Comparison of ENCODE assay signal across 8 cellular contexts in the genomic region with DNA sequence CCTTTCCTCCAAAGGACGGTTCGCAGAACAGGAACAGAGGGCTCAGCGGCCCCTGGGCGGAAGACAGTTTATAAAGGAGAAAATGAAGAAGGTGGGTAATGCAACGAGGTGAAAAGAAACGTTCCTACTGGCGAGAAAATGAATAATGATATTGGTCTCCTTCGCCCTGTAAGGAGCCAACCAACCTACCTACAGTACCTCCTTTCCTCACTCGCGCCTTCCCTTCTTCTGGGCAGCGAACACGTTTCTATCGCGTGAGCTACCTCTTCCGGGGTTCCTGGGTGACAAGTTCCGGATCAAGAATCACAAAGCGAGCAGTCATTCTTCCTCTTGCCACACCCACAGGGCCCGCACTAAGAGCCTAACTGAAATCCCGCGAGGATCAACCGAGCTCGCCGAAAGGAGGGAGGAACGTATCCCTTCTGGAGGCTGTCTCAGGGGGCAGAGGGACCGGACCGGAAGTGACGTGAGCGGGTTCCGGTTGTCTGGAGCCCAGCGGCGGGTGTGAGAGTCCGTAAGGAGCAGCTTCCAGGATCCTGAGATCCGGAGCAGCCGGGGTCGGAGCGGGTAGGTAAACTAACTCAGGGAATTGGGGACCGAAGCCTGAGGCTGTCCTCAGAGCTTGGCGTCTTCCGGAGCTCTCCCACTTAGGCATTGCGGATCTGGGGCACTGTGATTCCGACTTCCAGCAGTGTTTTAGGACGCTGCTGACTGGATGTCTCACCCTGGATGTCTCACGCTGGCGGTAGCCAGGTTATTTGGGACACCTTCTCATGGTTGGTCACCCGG. TPM values are rescaled to one million over a fixed set of nuclear protein-coding genes. Genes with fewer than 3 reads are reported as not detected.
DNase-seq lines count a peak whose midpoint lies in the region; ATAC-seq, FAIRE-seq and TF ChIP-seq lines count a peak whose summit lies in the region.

Gene PTRH2 (minus strand): TSS at position 249 of the 789 bp plus-strand sequence. CDS start 9,452 bp downstream, outside the sequence.
Gene VMP1 (plus strand): TSS at position 473 of the 789 bp plus-strand sequence. CDS start 23,793 bp downstream, outside the sequence.

- H3K27ac ChIP-seq in adrenal gland (peak within 1 kb of the TSS; percentile 89 to 100 (median 92)), heart left ventricle (peak within 1 kb of the TSS; percentile 63 to 96 (median 91)), upper lobe of left lung (peak within 1 kb of the TSS; percentile 87 to 97 (median 92))

- DNase-seq in GM12892 (ENCODE audit: insufficient read length) (peak; percentile 88), NCI-H146 (lab: John Stamatoyannopoulos, UW) (peak; percentile 99), T-helper 1 cell (peak; percentile 85 to 98 (median 89)), adrenal gland (peak; percentile 97 to 99 (median 99)), heart left ventricle (peak; percentile 97 to 99 (median 98)), posterior cingulate gyrus (peak; percentile 97 to 100 (median 99)), upper lobe of left lung (peak; percentile 92 to 99)

- WGBS in adrenal gland, 4 donors, result 0% methylated on average over 24 to 45 of the region's 45 CpGs
- 0 to 1% (median 0%) methylated on average over 36 to 45 of the region's 45 CpGs for WGBS in heart left ventricle, 4 donors
- 0 to 1% methylated on average over 24 to 32 of the region's 45 CpGs for WGBS in upper lobe of left lung, 2 donors

- H3K4me1 ChIP-seq in adrenal gland (replicated peaks in 1 of 2) (peaks cover 16 to 55% of the 10 kb centered on the region in 2 donors), heart left ventricle (peaks cover 4 to 76% (median 30%) of the 10 kb centered on the region in 12 donors), upper lobe of left lung (peaks cover 37 to 59% (median 44%) of the 10 kb centered on the region in 4 donors)

- H3K36me3 ChIP-seq in adrenal gland (replicated peaks in 1 of 2) (no peaks in the 10 kb centered on the region), heart left ventricle (peaks cover 0 to 23% (median 3%) of the 10 kb centered on the region in 9 donors), upper lobe of left lung (peaks cover 0 to 8% (median 0%) of the 10 kb centered on the region in 4 donors)

- peak; percentile 93 for FAIRE-seq in GM12892 (lab: Jason Lieb, UNC)

- TF ChIP-seq EP300 in upper lobe of left lung (IDR thresholded peaks at IDR 0.05), result peak in 1 of 4 donors; percentile 39

- H3K4me3 ChIP-seq in adrenal gland (peak within 1 kb of the TSS; percentile 46 to 90 (median 76)), heart left ventricle (peak within 1 kb of the TSS; percentile 50 to 93 (median 79)), upper lobe of left lung (peak within 1 kb of the TSS; percentile 59 to 94 (median 69))

- TF ChIP-seq CTCF in adrenal gland (IDR thresholded peaks at IDR 0.05) (peak in 1 of 6 experiments; percentile 11), heart left ventricle (IDR thresholded peaks at IDR 0.05) (no peak), upper lobe of left lung (IDR thresholded peaks at IDR 0.05) (peak in 1 of 6 experiments; percentile 8)

- H3K27me3 ChIP-seq in adrenal gland (no peaks in the 10 kb centered on the region), heart left ventricle (no peaks in the 10 kb centered on the region), upper lobe of left lung (no peaks in the 10 kb centered on the region)

- H3K9me3 ChIP-seq in adrenal gland (replicated peaks in 1 of 3) (no peaks in the 10 kb centered on the region), heart left ventricle (no peaks in the 10 kb centered on the region), upper lobe of left lung (no peaks in the 10 kb centered on the region)

- intact Hi-C loops in adrenal gland (cut with DNase I), result no loop called here
- intact Hi-C loops in heart left ventricle (cut with DNase I), result loop anchor here in 1 of 10 donors (5.0 kb wide), 1 partner anchor 90 kb away; the partner anchor contains the start of gene CLTC
- intact Hi-C loops in posterior cingulate gyrus (cut with DNase I), result loop anchor here (2.0 kb wide), 1 partner anchor 89 kb away; the partner anchor contains the start of gene CLTC

- TF ChIP-seq POLR2A in GM12892 (IDR thresholded peaks at IDR 0.05; ENCODE audit: low read depth, low read length) (peak; percentile 98), adrenal gland (IDR thresholded peaks at IDR 0.05) (peak; percentile 84 to 95), heart left ventricle (IDR thresholded peaks at IDR 0.05) (peak; percentile 63 to 80), upper lobe of left lung (IDR thresholded peaks at IDR 0.05) (peak in 3 of 4 donors; percentile 62 to 90 (median 70))

- ATAC-seq in HG02852 (IDR thresholded peaks at IDR 0.05; ENCODE audit: unreplicated experiment), result peak; percentile 95
- ATAC-seq in heart left ventricle, result peak; percentile 99 to 100 (median 99)
- ATAC-seq in upper lobe of left lung (ENCODE audit: low FRiP score in 2 of 2), result peak; percentile 99 to 100

RNA-seq across cellular contexts. Expression of gene PTRH2, which starts in this region (rescaled TPM):
- 43.2 TPM for polyA plus RNA-seq in GM12892 (2012; ENCODE audit: missing spikeins)
- total RNA-seq in adrenal gland (10 to 100 TPM; 17.9 to 61.7 (median 26.2) TPM), heart left ventricle (10 to 100 TPM in 2 of 9 donors, 1 to 10 TPM in 7; 6.7 to 20.1 (median 9.0) TPM), upper lobe of left lung (10 to 100 TPM; 13.7 to 38.5 (median 22.0) TPM)
- polyA plus RNA-seq in adrenal gland (10 to 100 TPM; 30.8 to 96.7 (median 68.5) TPM), heart left ventricle (10 to 100 TPM; 17.7 to 25.2 TPM)

RNA-seq across cellular contexts. Expression of gene VMP1, which starts in this region (rescaled TPM):
- polyA plus RNA-seq in GM12892 (2012; ENCODE audit: missing spikeins), result 93.2 TPM
- total RNA-seq in adrenal gland (100 to 1,000 TPM in 7 of 8 donors, 10 to 100 TPM in 1; 52.4 to 335 (median 184) TPM), heart left ventricle (100 to 1,000 TPM in 1 of 9 donors, 10 to 100 TPM in 8; 36.1 to 181 (median 50.1) TPM), upper lobe of left lung (100 to 1,000 TPM; 124 to 246 (median 181) TPM)
- polyA plus RNA-seq in adrenal gland (100 to 1,000 TPM; 118 to 137 (median 123) TPM), heart left ventricle (10 to 100 TPM; 19.3 to 54.6 TPM)

Comparison
In these comparisons a context has a peak if more than half of its experiments do, and no peak if none do; other contexts are left out.
1. Peak in every context shown above with its lines: DNase-seq, ATAC-seq, H3K4me3 ChIP-seq and H3K27ac ChIP-seq.